8 cellular contexts compared by ENCODE assay signal in the genomic region with DNA sequence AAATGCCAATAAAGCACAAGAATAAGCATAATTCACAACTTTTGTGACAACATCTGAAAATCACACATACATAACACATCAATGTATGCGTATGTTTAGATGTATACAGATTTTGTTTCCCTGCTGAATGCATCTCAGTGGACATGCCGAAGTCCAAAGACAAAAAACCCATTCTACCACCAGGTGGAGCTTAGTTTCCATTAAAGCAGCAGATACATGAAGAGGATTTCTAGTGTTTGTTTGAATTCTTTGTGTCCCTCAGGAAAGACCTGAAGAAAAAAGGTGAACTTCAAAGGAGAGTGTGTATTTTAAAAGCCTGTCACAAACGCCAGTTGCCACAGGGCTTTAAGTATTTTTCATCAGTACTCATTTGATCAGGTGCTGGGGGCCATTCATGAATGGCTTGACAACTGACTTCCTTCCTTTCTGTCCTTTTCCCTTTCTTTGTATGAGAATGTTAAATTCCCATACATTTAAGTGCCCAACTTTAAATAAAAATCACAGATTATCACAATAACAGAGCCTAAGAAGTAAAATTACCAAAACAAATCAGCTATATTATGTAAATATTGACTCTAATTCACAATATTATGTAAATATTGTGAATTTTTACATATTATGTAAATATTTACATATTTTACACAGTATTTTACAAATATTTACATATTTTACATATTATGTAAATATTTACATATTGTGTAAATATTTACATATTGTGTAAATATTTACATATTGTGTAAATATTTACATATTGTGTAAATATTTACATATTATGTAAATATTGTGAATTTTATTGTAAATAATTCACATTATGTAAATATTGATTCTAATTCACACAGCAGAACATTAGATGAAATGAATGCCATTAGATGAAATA.
DNase-seq lines count a peak whose midpoint lies in the region; ATAC-seq, FAIRE-seq and TF ChIP-seq lines count a peak whose summit lies in the region.

No MANE protein-coding gene starts in this region.

- no peak overlapping the region for H3K4me2 ChIP-seq in neural progenitor cell

- peak; percentile 97 for FAIRE-seq in A204.1 (lab: Jason Lieb, UNC)

- peak; percentile 54 for ATAC-seq in HG02571 (IDR thresholded peaks at IDR 0.05; ENCODE audit: unreplicated experiment)

- 14 to 37% methylated on average over 3 of the region's 3 CpGs for WGBS in esophagus squamous epithelium, 2 donors

- H3K36me3 Mint-ChIP-seq in neural progenitor cell = no peaks in the 10 kb centered on the region

- H4K20me1 ChIP-seq in neural progenitor cell (ENCODE audit: low read depth) = no peaks in the 10 kb centered on the region

- H3K79me2 ChIP-seq in neural progenitor cell (ENCODE audit: low read depth) = no peaks in the 10 kb centered on the region

- H3K4me3 Mint-ChIP-seq in neural progenitor cell = no peak overlapping the region

- peak overlapping the region; percentile 85 for H2AFZ ChIP-seq in neural progenitor cell (replicated peaks)

- H3K4me1 ChIP-seq in SJCRH30 (peaks cover 4% of the 10 kb centered on the region), esophagus squamous epithelium (no peaks in the 10 kb centered on the region), neural progenitor cell (no peaks in the 10 kb centered on the region)

- no peak for TF ChIP-seq POLR2A in esophagus squamous epithelium (IDR thresholded peaks at IDR 0.05)

- H3K4me3 ChIP-seq in SJCRH30 (no peak overlapping the region), esophagus squamous epithelium (no peak overlapping the region), neural progenitor cell (no peak overlapping the region)

- no peaks in the 10 kb centered on the region for H3F3A ChIP-seq in neural progenitor cell (ENCODE audit: low read depth)

- H3K4me1 Mint-ChIP-seq in neural progenitor cell = peaks cover 5% of the 10 kb centered on the region

- no peak overlapping the region for H3K27ac Mint-ChIP-seq in neural progenitor cell

- no peak overlapping the region for H3K27ac ChIP-seq in SJCRH30
- H3K27ac ChIP-seq in esophagus squamous epithelium = no peak overlapping the region
- no peak overlapping the region for H3K27ac ChIP-seq in neural progenitor cell

- no peaks in the 10 kb centered on the region for H3K9me3 ChIP-seq in SJCRH30 (replicated peaks)
- H3K9me3 ChIP-seq in esophagus squamous epithelium = no peaks in the 10 kb centered on the region
- no peaks in the 10 kb centered on the region for H3K9me3 ChIP-seq in neural progenitor cell (ENCODE audit: low read depth)

- DNase-seq in GM10266 (ENCODE audit: extremely low spot score) (peak; percentile 12), NCI-H1092 treated with DMSO at 0.1 percent for 48 hours (lab: John Stamatoyannopoulos, UW) (peak; percentile 84), SJCRH30 (peak; percentile 55 to 86), esophagus squamous epithelium (lab: John Stamatoyannopoulos, UW) (no peak), neural progenitor cell (ENCODE audit: low spot score) (peak; percentile 64), activated gamma-delta T cell treated with Interleukin-2 at 50 U/mL for 16 hours (no peak)

- peaks cover 2% of the 10 kb centered on the region for H3K27me3 Mint-ChIP-seq in neural progenitor cell (ENCODE audit: insufficient read depth, low read depth)

- H3K36me3 ChIP-seq in SJCRH30 (no peaks in the 10 kb centered on the region), esophagus squamous epithelium (no peaks in the 10 kb centered on the region), neural progenitor cell (no peaks in the 10 kb centered on the region)

- peaks cover 7% of the 10 kb centered on the region for H3K9me3 Mint-ChIP-seq in neural progenitor cell

- intact Hi-C loops in esophagus squamous epithelium (cut with DNase I) = loop anchor here (10.0 kb wide), 1 partner anchor 774 kb away; no protein-coding TSS in a partner anchor

- H3K27me3 ChIP-seq in SJCRH30 = no peaks in the 10 kb centered on the region
- no peaks in the 10 kb centered on the region for H3K27me3 ChIP-seq in esophagus squamous epithelium
- no peaks in the 10 kb centered on the region for H3K27me3 ChIP-seq in neural progenitor cell

- peak; percentile 62 for TF ChIP-seq CTCF in GM10266 (IDR thresholded peaks at IDR 0.05; ENCODE audit: control insufficient read depth, insufficient read depth, low read depth, missing control alignments)
- TF ChIP-seq CTCF in esophagus squamous epithelium (IDR thresholded peaks at IDR 0.05) = peak in 5 of 6 experiments; percentile 43 to 65 (median 53)
- TF ChIP-seq CTCF in neural progenitor cell (IDR thresholded peaks at IDR 0.05) = peak; percentile 82

- no peak overlapping the region for H3K9ac ChIP-seq in neural progenitor cell

Comparison
In these comparisons a context has a peak if more than half of its experiments do, and no peak if none do; other contexts are left out.
1. DNase-seq: peak in GM10266 (single experiment), NCI-H1092 treated with DMSO at 0.1 percent for 48 hours (single experiment), SJCRH30 (2 of 2) and neural progenitor cell (single experiment); none in esophagus squamous epithelium (single experiment) and activated gamma-delta T cell treated with Interleukin-2 at 50 U/mL for 16 hours (single experiment).
2. Peak in every context shown above with its lines, with median percentiles within 50 percentile points of each other: CTCF ChIP-seq.